11 cellular contexts compared by ENCODE assay signal in the genomic region with DNA sequence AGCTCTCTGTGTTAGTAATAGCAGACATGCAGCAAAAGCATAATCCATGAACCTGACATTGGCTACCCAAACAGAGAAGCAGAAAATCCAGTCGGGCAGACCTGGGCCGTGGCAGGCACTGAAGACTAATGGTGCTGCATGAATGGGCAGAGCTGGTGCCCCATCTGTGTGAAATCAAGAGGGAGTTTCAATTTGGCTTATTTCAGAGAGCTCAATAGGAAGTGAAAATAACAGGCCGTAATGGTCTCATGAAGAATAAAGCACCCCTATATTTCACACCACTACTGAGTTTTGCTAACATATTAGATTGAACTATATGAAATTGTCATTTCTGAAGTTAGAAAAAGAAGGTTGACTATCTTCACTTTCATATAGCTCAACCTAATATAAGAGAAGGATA.
A peak's percentile ranks its signal among the peaks of the same experiment; 100 is the strongest.
DNase-seq lines count a peak whose midpoint lies in the region; ATAC-seq and TF ChIP-seq lines count a peak whose summit lies in the region.
"Had no signal": no experiment of that assay in that cellular context is flagged by ENCODE, and none has a peak within 500 bp of the region (broad histone marks: within the 10 kb centered on the region; RNA-seq: fewer than 3 reads in every experiment).

No MANE protein-coding gene starts in this region.

- H3K27me3 Mint-ChIP-seq in mesothelial cell of epicardium (ENCODE audit: low read depth) (no peaks in the 10 kb centered on the region), Caco-2 (ENCODE audit: insufficient read depth, unreplicated experiment) (no peaks in the 10 kb centered on the region)
- peaks cover 20% of the 10 kb centered on the region for H3K27me3 Mint-ChIP-seq in activated T-helper 1 cell treated with anti-CD3 and anti-CD28 coated beads, Interleukin-12 subunit alpha, Interleukin-12 subunit beta, Interleukin-2, Interleukin-4 antibody, amounts not matched to agents 30 ng/mL and 10 ng/mL and 1 ng/mL, durations not matched to agents 14 hours and 24 hours and 36 hours (ENCODE audit: insufficient read depth)

- DNase-seq in mesothelial cell of epicardium (ENCODE audit: low spot score in 2 of 2, unreplicated experiment in 2 of 2), result no peak
- DNase-seq in cerebellar nuclear complex (lab: John Stamatoyannopoulos, UW), result no peak
- DNase-seq in activated CD8-positive, alpha-beta memory T cell treated with anti-CD3 and anti-CD28 coated beads, Interleukin-2, amount 50 U/mL, for 48 hours, result no peak
- no peak for DNase-seq in Caco-2
- no peak for DNase-seq in activated T-helper 1 cell treated with anti-CD3 and anti-CD28 coated beads, Interleukin-12 subunit alpha, Interleukin-12 subunit beta, Interleukin-2, Interleukin-4 antibody, amounts not matched to agents 30 ng/mL and 10 ng/mL and 1 ng/mL, durations not matched to agents 14 hours and 24 hours and 36 hours (ENCODE audit: low spot score)
- DNase-seq: KG1 had no signal

- H3K36me3 Mint-ChIP-seq in mesothelial cell of epicardium, result no peaks in the 10 kb centered on the region
- H3K36me3 Mint-ChIP-seq in Caco-2 (ENCODE audit: insufficient read depth, unreplicated experiment), result no peaks in the 10 kb centered on the region
- H3K36me3 Mint-ChIP-seq in activated T-helper 1 cell treated with anti-CD3 and anti-CD28 coated beads, Interleukin-12 subunit alpha, Interleukin-12 subunit beta, Interleukin-2, Interleukin-4 antibody, amounts not matched to agents 30 ng/mL and 10 ng/mL and 1 ng/mL, durations not matched to agents 14 hours and 24 hours and 36 hours (ENCODE audit: low read depth), result no peaks in the 10 kb centered on the region

- peaks cover 8% of the 10 kb centered on the region for H3K9me3 Mint-ChIP-seq in mesothelial cell of epicardium
- H3K9me3 Mint-ChIP-seq in Caco-2 (ENCODE audit: unreplicated experiment), result peaks cover 9% of the 10 kb centered on the region
- no peaks in the 10 kb centered on the region for H3K9me3 Mint-ChIP-seq in activated T-helper 1 cell treated with anti-CD3 and anti-CD28 coated beads, Interleukin-12 subunit alpha, Interleukin-12 subunit beta, Interleukin-2, Interleukin-4 antibody, amounts not matched to agents 30 ng/mL and 10 ng/mL and 1 ng/mL, durations not matched to agents 14 hours and 24 hours and 36 hours
- H3K9me3 Mint-ChIP-seq: stimulated activated naive CD8-positive, alpha-beta T cell treated with anti-CD3 and anti-CD28 coated beads, Interleukin-15, Interleukin-2, amounts not matched to agents 100 ng/mL and 50 ng/mL, for 24 hours had no signal

- no peaks in the 10 kb centered on the region for H3K27me3 ChIP-seq in Caco-2 (replicated peaks; ENCODE audit: control insufficient read depth, insufficient read depth, low read length)

- peak overlapping the region; percentile 54 for H3K27ac Mint-ChIP-seq in mesothelial cell of epicardium
- H3K27ac Mint-ChIP-seq in Caco-2 (ENCODE audit: unreplicated experiment), result no peak overlapping the region
- no peak overlapping the region for H3K27ac Mint-ChIP-seq in activated T-helper 1 cell treated with anti-CD3 and anti-CD28 coated beads, Interleukin-12 subunit alpha, Interleukin-12 subunit beta, Interleukin-2, Interleukin-4 antibody, amounts not matched to agents 30 ng/mL and 10 ng/mL and 1 ng/mL, durations not matched to agents 14 hours and 24 hours and 36 hours
- H3K27ac Mint-ChIP-seq: stimulated activated naive CD8-positive, alpha-beta T cell treated with anti-CD3 and anti-CD28 coated beads, Interleukin-15, Interleukin-2, amounts not matched to agents 100 ng/mL and 50 ng/mL, for 24 hours had no signal

- POLR2A ChIA-PET in Caco-2 (lab: Charles Lee), result no interaction called here

- ATAC-seq in GM18870 (IDR thresholded peaks at IDR 0.05; ENCODE audit: unreplicated experiment) (peak; percentile 95), GM21825 (IDR thresholded peaks at IDR 0.05; ENCODE audit: unreplicated experiment) (peak; percentile 97), HG03460 (IDR thresholded peaks at IDR 0.05; ENCODE audit: unreplicated experiment) (peak; percentile 90)

- H3K4me3 Mint-ChIP-seq in mesothelial cell of epicardium (no peak overlapping the region), Caco-2 (ENCODE audit: unreplicated experiment) (no peak overlapping the region)
- H3K4me3 Mint-ChIP-seq in activated T-helper 1 cell treated with anti-CD3 and anti-CD28 coated beads, Interleukin-12 subunit alpha, Interleukin-12 subunit beta, Interleukin-2, Interleukin-4 antibody, amounts not matched to agents 30 ng/mL and 10 ng/mL and 1 ng/mL, durations not matched to agents 14 hours and 24 hours and 36 hours, result no peak overlapping the region
- H3K4me3 Mint-ChIP-seq: stimulated activated naive CD8-positive, alpha-beta T cell treated with anti-CD3 and anti-CD28 coated beads, Interleukin-15, Interleukin-2, amounts not matched to agents 100 ng/mL and 50 ng/mL, for 24 hours had no signal

- BruUV-seq in Caco-2 (replicated peaks; lab: Mats Ljungman, UMichigan), result no TSS peak

- no peaks in the 10 kb centered on the region for H3K9me3 ChIP-seq in Caco-2

- CTCF ChIA-PET in Caco-2 (lab: Charles Lee), result no interaction called here

- H3K4me1 Mint-ChIP-seq in mesothelial cell of epicardium (peaks cover 22% of the 10 kb centered on the region), Caco-2 (ENCODE audit: low read depth, unreplicated experiment) (peaks cover 7% of the 10 kb centered on the region)
- no peaks in the 10 kb centered on the region for H3K4me1 Mint-ChIP-seq in activated T-helper 1 cell treated with anti-CD3 and anti-CD28 coated beads, Interleukin-12 subunit alpha, Interleukin-12 subunit beta, Interleukin-2, Interleukin-4 antibody, amounts not matched to agents 30 ng/mL and 10 ng/mL and 1 ng/mL, durations not matched to agents 14 hours and 24 hours and 36 hours (ENCODE audit: low read depth)

- TF ChIP-seq CTCF in mesothelial cell of epicardium (IDR thresholded peaks at IDR 0.05; ENCODE audit: unreplicated experiment) (no peak), Caco-2 (IDR thresholded peaks at IDR 0.05; ENCODE audit: insufficient read depth in 1 of 2, low read depth in 1 of 2, low read length in 1 of 2, severe bottlenecking in 1 of 2, unreplicated experiment in 1 of 2) (no peak)

- H3K4me1 ChIP-seq in Caco-2, result peaks cover 7% of the 10 kb centered on the region; the same call in 1 of the 2 replicates

- H3K36me3 ChIP-seq in Caco-2 (ENCODE audit: control insufficient read depth, insufficient read depth, low read length), result no peaks in the 10 kb centered on the region

- intact Hi-C loops in Caco-2 (cut with micrococcal nuclease; ENCODE audit: unreplicated experiment), result no loop called here
- intact Hi-C loops in activated T-helper 1 cell treated with anti-CD3 and anti-CD28 coated beads, Interleukin-12 subunit alpha, Interleukin-12 subunit beta, Interleukin-2, Interleukin-4 antibody, amounts not matched to agents 30 ng/mL and 10 ng/mL and 1 ng/mL, durations not matched to agents 14 hours and 24 hours and 36 hours (cut with micrococcal nuclease), result no loop called here

- H3K4me3 ChIP-seq in Caco-2 (ENCODE audit: low read depth, low read length), result no peak overlapping the region
- H3K4me3 ChIP-seq: PC-9 had no signal
